8 cellular contexts compared by ENCODE assay signal in the genomic region with DNA sequence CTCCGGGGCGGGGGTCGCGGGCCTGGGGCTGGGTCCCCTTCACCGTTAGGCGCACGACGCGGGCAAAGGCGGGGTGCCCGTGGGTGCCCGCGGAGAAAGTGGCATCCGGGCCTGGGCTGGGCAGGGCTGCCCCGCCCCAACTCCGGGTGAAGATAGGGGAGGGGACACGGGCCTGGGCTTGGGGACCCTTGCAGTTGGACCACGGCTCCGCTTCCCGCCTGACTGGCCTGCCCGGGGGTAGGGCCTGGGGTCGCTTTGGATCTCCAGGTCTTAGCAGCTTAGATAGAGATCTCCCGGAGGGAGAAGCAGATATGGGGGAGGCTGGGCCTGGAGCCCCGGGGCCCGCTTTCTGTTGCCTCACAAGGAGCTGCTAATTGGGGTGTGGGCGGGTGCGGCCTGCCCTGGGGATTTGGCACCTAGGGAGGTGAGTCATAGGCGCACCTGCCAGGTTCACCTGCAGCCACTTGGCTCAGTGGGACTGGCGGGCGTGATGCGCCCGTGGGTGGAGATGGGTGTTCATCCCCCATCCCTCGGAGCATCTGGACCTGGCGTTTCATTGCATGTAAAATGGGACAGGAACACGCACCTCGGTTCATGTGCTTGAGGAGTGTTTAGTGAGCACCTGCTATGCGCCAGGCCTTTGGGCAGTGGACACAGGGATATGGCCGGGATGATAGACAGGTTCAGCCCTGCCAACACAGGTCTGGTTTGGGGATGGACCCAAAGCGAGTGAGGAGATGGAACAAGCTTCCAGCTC. TPM values are rescaled to one million over a fixed set of nuclear protein-coding genes. Genes with fewer than 3 reads are reported as not detected.
DNase-seq lines count a peak whose midpoint lies in the region; ATAC-seq and TF ChIP-seq lines count a peak whose summit lies in the region.

No MANE protein-coding gene starts in this region.

- intact Hi-C loops in uterus (cut with DNase I; ENCODE audit: low total_unique reads): no loop called here

- peak overlapping the region; percentile 50 for H3K27ac ChIP-seq in effector memory CD4-positive, alpha-beta T cell (ENCODE audit: insufficient read depth, low read length, poor library complexity, severe bottlenecking)
- peak overlapping the region; percentile 63 to 65 for H3K27ac ChIP-seq in uterus

- no peaks in the 10 kb centered on the region for H3K9me3 ChIP-seq in effector memory CD4-positive, alpha-beta T cell (ENCODE audit: control insufficient read depth, low read length)
- no peaks in the 10 kb centered on the region for H3K9me3 ChIP-seq in uterus

- H3K36me3 Mint-ChIP-seq in nephron progenitor cell (ENCODE audit: low read depth): peaks cover 20% of the 10 kb centered on the region

- H3K27me3 Mint-ChIP-seq in nephron progenitor cell (ENCODE audit: low read depth, poor library complexity): peaks cover 6% of the 10 kb centered on the region

- H3K4me3 Mint-ChIP-seq in nephron progenitor cell: peak overlapping the region; percentile 88

- ATAC-seq in GM18867 (IDR thresholded peaks at IDR 0.05; ENCODE audit: unreplicated experiment) (peak; percentile 32), HG03175 (IDR thresholded peaks at IDR 0.05; ENCODE audit: unreplicated experiment) (peak; percentile 20), HG02938 (IDR thresholded peaks at IDR 0.05; ENCODE audit: unreplicated experiment) (no peak)

- H3K4me1 ChIP-seq in effector memory CD4-positive, alpha-beta T cell (ENCODE audit: control insufficient read depth, insufficient read depth, low read length, poor library complexity, severe bottlenecking): peaks cover 27% of the 10 kb centered on the region
- H3K4me1 ChIP-seq in uterus: peaks cover 0 to 28% of the 10 kb centered on the region in 2 donors

- TF ChIP-seq CTCF in nephron progenitor cell (IDR thresholded peaks at IDR 0.05) (no peak), uterus (IDR thresholded peaks at IDR 0.05) (no peak)

- peak overlapping the region; percentile 82 for H3K4me3 ChIP-seq in effector memory CD4-positive, alpha-beta T cell (ENCODE audit: insufficient read depth, low read depth, low read length, poor library complexity, severe bottlenecking)
- H3K4me3 ChIP-seq in uterus: peak overlapping the region; percentile 80 to 85

- DNase-seq in activated CD4-positive, alpha-beta T cell treated with anti-CD3 and anti-CD28 coated beads for 48 hours: peak; percentile 54
- peak in 1 of 3 donors; percentile 13 for DNase-seq in effector memory CD4-positive, alpha-beta T cell
- DNase-seq in nephron progenitor cell: no peak
- no peak for DNase-seq in uterus
- no peak for DNase-seq in NCI-H524 (lab: John Stamatoyannopoulos, UW)

- no peaks in the 10 kb centered on the region for H3K9me3 Mint-ChIP-seq in nephron progenitor cell

- peaks cover 31% of the 10 kb centered on the region for H3K4me1 Mint-ChIP-seq in nephron progenitor cell

- no peaks in the 10 kb centered on the region for H3K27me3 ChIP-seq in effector memory CD4-positive, alpha-beta T cell (replicated peaks; ENCODE audit: control insufficient read depth, insufficient read depth, low read length, poor library complexity, severe bottlenecking)
- H3K27me3 ChIP-seq in uterus: no peaks in the 10 kb centered on the region

- peaks cover 16% of the 10 kb centered on the region for H3K36me3 ChIP-seq in effector memory CD4-positive, alpha-beta T cell (ENCODE audit: control insufficient read depth, insufficient read depth, low read length)
- no peaks in the 10 kb centered on the region for H3K36me3 ChIP-seq in uterus

- TF ChIP-seq POLR2A in uterus (IDR thresholded peaks at IDR 0.05): no peak

- H3K27ac Mint-ChIP-seq in nephron progenitor cell: no peak overlapping the region

RNA-seq across cellular contexts. Expression of a gene that starts 0.6 kb away (rescaled TPM):
- 10 to 100 TPM in 3 of 4 donors, 1 to 10 TPM in 1; 6.2 to 78.7 (median 50.3) TPM for total RNA-seq in uterus

RNA-seq across cellular contexts. Expression of a gene that starts 31.4 kb away (rescaled TPM):
- total RNA-seq in uterus: 1 to 10 TPM in 2 of 4 donors, under 1 TPM in 1, not detected in 1; under 0.01 to 3.8 (median 1.4) TPM

RNA-seq across cellular contexts. Expression of a gene that starts 31.8 kb away (rescaled TPM):
- under 1 TPM in 3 of 4 donors, not detected in 1; 0.21 to 0.35 (median 0.29) TPM for total RNA-seq in uterus
